ENCODE assay signal across 23 cellular contexts in the genomic region with DNA sequence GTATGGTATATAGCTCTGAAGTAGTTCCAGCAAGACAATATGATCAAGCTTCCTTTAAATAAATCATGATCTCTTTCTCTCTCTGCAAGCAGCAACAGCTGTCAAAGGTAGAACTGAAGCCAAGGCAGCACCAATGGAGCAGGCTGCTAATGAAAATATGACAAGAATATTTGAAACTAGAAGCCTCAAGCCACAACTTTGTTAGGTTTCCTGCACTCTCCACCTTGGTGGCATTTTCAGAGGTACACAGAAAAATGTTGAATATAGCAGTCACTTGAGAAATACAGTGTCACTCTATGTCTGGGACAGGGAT. TPM values are rescaled to one million over a fixed set of nuclear protein-coding genes. Genes with fewer than 3 reads are reported as not detected.
A peak's percentile ranks its signal among the peaks of the same experiment; 100 is the strongest.
DNase-seq lines count a peak whose midpoint lies in the region; ATAC-seq, FAIRE-seq and TF ChIP-seq lines count a peak whose summit lies in the region.
"Had no signal": no experiment of that assay in that cellular context is flagged by ENCODE, and none has a peak within 500 bp of the region (broad histone marks: within the 10 kb centered on the region; RNA-seq: fewer than 3 reads in every experiment).

No MANE protein-coding gene starts in this region.

- peaks cover 7% of the 10 kb centered on the region for H3K79me1 ChIP-seq in mesenchymal stem cell (replicated peaks; ENCODE audit: low read length, poor library complexity, severe bottlenecking)

- no peak overlapping the region for H3K27ac ChIP-seq in mesenchymal stem cell (ENCODE audit: low read length, poor library complexity, severe bottlenecking)
- H3K27ac ChIP-seq: stomach had no signal

- peak; percentile 62 for FAIRE-seq in GM12891 (lab: Jason Lieb, UNC)

- H2BK12ac ChIP-seq in mesenchymal stem cell (ENCODE audit: low read length in 2 of 2), result no peak overlapping the region

- H3K27me3 ChIP-seq in mesenchymal stem cell (ENCODE audit: control insufficient read depth in 1 of 2, insufficient read depth in 1 of 2, low read length in 2 of 2), result no peaks in the 10 kb centered on the region
- H3K27me3 ChIP-seq: stomach had no signal

- TF ChIP-seq POLR2A in GM12891 (IDR thresholded peaks at IDR 0.05; ENCODE audit: low read depth, low read length), result no peak

- no peak overlapping the region for H3K18ac ChIP-seq in mesenchymal stem cell (ENCODE audit: low read depth in 1 of 2, low read length in 2 of 2)

- H3K9ac ChIP-seq in mesenchymal stem cell (ENCODE audit: low read length), result peak overlapping the region; percentile 9

- no peak overlapping the region for H2AK5ac ChIP-seq in mesenchymal stem cell (ENCODE audit: low read length, severe bottlenecking)

- ATAC-seq in GM19395 (IDR thresholded peaks at IDR 0.05; ENCODE audit: unreplicated experiment), result peak; percentile 62
- ATAC-seq in HG03432 (IDR thresholded peaks at IDR 0.05; ENCODE audit: unreplicated experiment), result peak; percentile 67
- ATAC-seq in HG03097 (IDR thresholded peaks at IDR 0.05; ENCODE audit: low FRiP score, unreplicated experiment), result no peak
- ATAC-seq: activated CD4-positive, CD25-positive, alpha-beta regulatory T cell treated with anti-CD3 and anti-CD28 coated beads, Interleukin-2, amount 50 U/mL, for 24 hours; left cardiac atrium; SK-N-SH treated with all-trans-retinoic acid at 6 μM for 48 hours had no signal

- no peak overlapping the region for H3K14ac ChIP-seq in mesenchymal stem cell (ENCODE audit: low read length in 2 of 2)

- H3K4ac ChIP-seq in mesenchymal stem cell (ENCODE audit: low read depth in 1 of 2, low read length in 2 of 2), result no peak overlapping the region

- DNase-seq in GM12891 (ENCODE audit: insufficient read length, low spot score) (no peak), mesenchymal stem cell (no peak), mesenteric fat pad (ENCODE audit: low spot score) (no peak), HuH-7 (ENCODE audit: low spot score) (no peak)
- DNase-seq in stimulated activated CD8-positive, alpha-beta memory T cell treated with anti-CD3 and anti-CD28 coated beads, Interleukin-4, amount 100 ng/mL, for 48 hours, result no peak
- DNase-seq: activated naive CD8-positive, alpha-beta T cell treated with anti-CD3 and anti-CD28 coated beads for 36 hours; CD8-positive, alpha-beta memory T cell; DMS53; effector memory CD4-positive, alpha-beta T cell; left cardiac atrium; NCI-H1417; NCI-H510A treated with DMSO at 0.1 percent for 48 hours; nephron progenitor cell; RPMI8226; stimulated activated CD4-positive, alpha-beta T cell treated with anti-CD3 and anti-CD28 coated beads, Interleukin-2, amount 100 ng/mL, for 48 hours; stomach; T1000; trophoblast cell had no signal

- no peak overlapping the region for H4K91ac ChIP-seq in mesenchymal stem cell (ENCODE audit: low read length)

- H3K4me3 ChIP-seq in mesenchymal stem cell (ENCODE audit: insufficient read depth in 1 of 2, low read depth in 1 of 2, low read length in 2 of 2), result no peak overlapping the region
- H3K4me3 ChIP-seq: stomach had no signal

- no peak overlapping the region for H2BK15ac ChIP-seq in mesenchymal stem cell (ENCODE audit: low read depth, poor library complexity, severe bottlenecking)

- no peak overlapping the region for H3K23ac ChIP-seq in mesenchymal stem cell (ENCODE audit: low read length in 2 of 2)

- no peaks in the 10 kb centered on the region for H3K36me3 ChIP-seq in mesenchymal stem cell (ENCODE audit: control insufficient read depth in 1 of 2, insufficient read depth in 2 of 2, low read depth in 1 of 2, low read length in 2 of 2)
- H3K36me3 ChIP-seq: stomach had no signal

- H2AFZ ChIP-seq in mesenchymal stem cell (ENCODE audit: low read depth, low read length), result no peak overlapping the region

- no peak overlapping the region for H2BK120ac ChIP-seq in mesenchymal stem cell (ENCODE audit: low read depth, low read length)

- no peaks in the 10 kb centered on the region for H3K4me1 ChIP-seq in mesenchymal stem cell (ENCODE audit: control insufficient read depth, insufficient read depth, low read depth, low read length)

- H2BK5ac ChIP-seq in mesenchymal stem cell (ENCODE audit: low read depth, low read length, poor library complexity, severe bottlenecking), result no peak overlapping the region

- H4K8ac ChIP-seq in mesenchymal stem cell (ENCODE audit: low read length), result no peak overlapping the region

- no peak overlapping the region for H3K4me2 ChIP-seq in mesenchymal stem cell (ENCODE audit: low read length, poor library complexity, severe bottlenecking)

- no peaks in the 10 kb centered on the region for H3K9me3 ChIP-seq in mesenchymal stem cell (ENCODE audit: control insufficient read depth, low read length)
- H3K9me3 ChIP-seq: stomach had no signal

TF ChIP-seq in GM12891, 5 proteins besides CTCF, POLR2A, EP300 and RAD21:
- TF ChIP-seq TAF1 (IDR thresholded peaks at IDR 0.05; ENCODE audit: low read depth, low read length) (no peak), POLR2AphosphoS5 (IDR thresholded peaks at IDR 0.05; ENCODE audit: low read depth, low read length) (no peak), SPI1 (IDR thresholded peaks at IDR 0.05; ENCODE audit: low read depth, low read length) (no peak)

RNA-seq across cellular contexts. Expression of gene PSMA6, which starts 43.8 kb away (rescaled TPM):
- 354 TPM for polyA plus RNA-seq in GM12891 (2012; ENCODE audit: low read depth, missing spikeins)
- 290 TPM for polyA plus RNA-seq in mesenchymal stem cell (2013, experiment 1 of 2)
- 302 TPM for polyA plus RNA-seq in mesenchymal stem cell (2013, experiment 2 of 2)
- total RNA-seq in mesenteric fat pad, result 200 TPM
